In genomic region chr14:75440733-75441474, GRCh38 we compare ENCODE assay signal across 11 cellular contexts. TPM values are rescaled to one million over a fixed set of nuclear protein-coding genes. Genes with fewer than 3 reads are reported as not detected.
A peak's percentile ranks its signal among the peaks of the same experiment; 100 is the strongest.
DNase-seq lines count a peak whose midpoint lies in the region; ATAC-seq, FAIRE-seq and TF ChIP-seq lines count a peak whose summit lies in the region.
"Had no signal": no experiment of that assay in that cellular context is flagged by ENCODE, and none has a peak within 500 bp of the region (broad histone marks: within the 10 kb centered on the region; RNA-seq: fewer than 3 reads in every experiment).

No MANE protein-coding gene starts in this region.

- peaks cover 17% of the 10 kb centered on the region for H3K4me1 Mint-ChIP-seq in Caco-2 (ENCODE audit: low read depth, unreplicated experiment)

- H3K4me3 ChIP-seq in liver (ENCODE audit: low read depth in 1 of 3, low read length in 3 of 3): no peak overlapping the region
- H3K4me3 ChIP-seq in stomach smooth muscle (ENCODE audit: low read length in 2 of 2): peak overlapping the region; percentile 15 to 35
- no peak overlapping the region for H3K4me3 ChIP-seq in Caco-2 (ENCODE audit: low read depth, low read length)

- no peak overlapping the region for H3K27ac Mint-ChIP-seq in Caco-2 (ENCODE audit: unreplicated experiment)
- no peak overlapping the region for H3K27ac Mint-ChIP-seq in activated naive CD4-positive, alpha-beta T cell treated with anti-CD3 and anti-CD28 coated beads, Interleukin-2, amount 50 U/mL, for 72 hours

- peak; percentile 14 for FAIRE-seq in GM12892 (lab: Jason Lieb, UNC)

- no peaks in the 10 kb centered on the region for H3K27me3 Mint-ChIP-seq in Caco-2 (ENCODE audit: insufficient read depth, unreplicated experiment)

- H3K27me3 ChIP-seq in liver (ENCODE audit: control insufficient read depth in 4 of 4, insufficient read depth in 4 of 4, low read length in 3 of 4) (no peaks in the 10 kb centered on the region), stomach smooth muscle (ENCODE audit: control insufficient read depth in 1 of 2, insufficient read depth in 2 of 2, low read length in 2 of 2) (no peaks in the 10 kb centered on the region), Caco-2 (replicated peaks; ENCODE audit: control insufficient read depth, insufficient read depth, low read length) (no peaks in the 10 kb centered on the region)

- WGBS in liver: 39% methylated on average over 14 of the region's 14 CpGs

- DNase-seq in GM12892 (ENCODE audit: insufficient read length): no peak
- peak in 6 of 61 donors; percentile 7 to 41 (median 22) for DNase-seq in caudate nucleus (lab: John Stamatoyannopoulos, UW)
- DNase-seq in Caco-2: no peak
- DNase-seq in middle frontal gyrus (ENCODE audit: extremely low spot score, low spot score): no peak
- no peak for DNase-seq in activated naive CD4-positive, alpha-beta T cell treated with anti-CD3 and anti-CD28 coated beads, Interleukin-2, amount 50 U/mL, for 72 hours (ENCODE audit: low spot score in 2 of 2)
- DNase-seq: activated CD4-positive, alpha-beta T cell treated with anti-CD3 and anti-CD28 coated beads, Interleukin-2, amount 50 U/mL, for 4 hours; GOT3; NCI-H1930 had no signal

- no TSS peak for BruUV-seq in Caco-2 (replicated peaks; lab: Mats Ljungman, UMichigan)

- H3K4me3 Mint-ChIP-seq in Caco-2 (ENCODE audit: unreplicated experiment): no peak overlapping the region

- CTCF ChIA-PET in Caco-2 (lab: Charles Lee): interaction anchor here (1.4 kb wide), 1 partner anchor 133 kb away, joined by 3 read pairs; no protein-coding TSS in a partner anchor

- no peak for TF ChIP-seq POLR2A in GM12892 (IDR thresholded peaks at IDR 0.05; ENCODE audit: low read depth, low read length)

- POLR2A ChIA-PET in Caco-2 (lab: Charles Lee): no interaction called here

- peak; percentile 13 for TF ChIP-seq CTCF in liver (IDR thresholded peaks at IDR 0.05; ENCODE audit: low read depth, low read length, missing input control)
- TF ChIP-seq CTCF in Caco-2 (IDR thresholded peaks at IDR 0.05; ENCODE audit: insufficient read depth in 1 of 2, low read depth in 1 of 2, low read length in 1 of 2, severe bottlenecking in 1 of 2, unreplicated experiment in 1 of 2): no peak

- H3K9me3 ChIP-seq in liver (ENCODE audit: control insufficient read depth in 4 of 4, low read length in 3 of 4): no peaks in the 10 kb centered on the region
- no peaks in the 10 kb centered on the region for H3K9me3 ChIP-seq in stomach smooth muscle (ENCODE audit: control insufficient read depth in 2 of 2, low read length in 2 of 2)
- no peaks in the 10 kb centered on the region for H3K9me3 ChIP-seq in Caco-2

- peaks cover 2 to 32% (median 17%) of the 10 kb centered on the region in 4 donors for H3K4me1 ChIP-seq in liver (ENCODE audit: control insufficient read depth in 4 of 4, insufficient read depth in 4 of 4, low read length in 3 of 4)
- peaks cover 38% of the 10 kb centered on the region for H3K4me1 ChIP-seq in stomach smooth muscle (ENCODE audit: control insufficient read depth, insufficient read depth, low read length)
- no peaks in the 10 kb centered on the region for H3K4me1 ChIP-seq in Caco-2

- no peaks in the 10 kb centered on the region for H3K9me3 Mint-ChIP-seq in Caco-2 (ENCODE audit: unreplicated experiment)
- H3K9me3 Mint-ChIP-seq in activated naive CD4-positive, alpha-beta T cell treated with anti-CD3 and anti-CD28 coated beads, Interleukin-2, amount 50 U/mL, for 72 hours: no peaks in the 10 kb centered on the region

- no peak for ATAC-seq in HG03159 (IDR thresholded peaks at IDR 0.05; ENCODE audit: unreplicated experiment)
- ATAC-seq in activated naive CD4-positive, alpha-beta T cell treated with anti-CD3 and anti-CD28 coated beads, Interleukin-2, amount 50 U/mL, for 72 hours: no peak

- H3K9ac ChIP-seq in liver (ENCODE audit: low read depth in 1 of 2, low read length in 2 of 2) (no peak overlapping the region), stomach smooth muscle (ENCODE audit: low read length in 2 of 2) (peak overlapping the region in 1 of 2 donors; percentile 13)

- H3K36me3 Mint-ChIP-seq in Caco-2 (ENCODE audit: insufficient read depth, unreplicated experiment): peaks cover 99% of the 10 kb centered on the region
- H3K36me3 Mint-ChIP-seq in activated naive CD4-positive, alpha-beta T cell treated with anti-CD3 and anti-CD28 coated beads, Interleukin-2, amount 50 U/mL, for 72 hours: no peaks in the 10 kb centered on the region

- H3K36me3 ChIP-seq in liver (ENCODE audit: control insufficient read depth in 4 of 4, insufficient read depth in 3 of 4, low read depth in 1 of 4, low read length in 3 of 4): peaks cover 0 to 19% (median 13%) of the 10 kb centered on the region in 4 donors
- H3K36me3 ChIP-seq in stomach smooth muscle (ENCODE audit: control insufficient read depth in 2 of 2, insufficient read depth in 2 of 2, low read length in 2 of 2): peaks cover 15 to 49% of the 10 kb centered on the region in 2 donors
- H3K36me3 ChIP-seq in Caco-2 (ENCODE audit: control insufficient read depth, insufficient read depth, low read length): no peaks in the 10 kb centered on the region; the same call in 1 of the 2 replicates

- intact Hi-C loops in Caco-2 (cut with micrococcal nuclease; ENCODE audit: unreplicated experiment): no loop called here

- TF ChIP-seq RAD21 in liver (IDR thresholded peaks at IDR 0.05): peak; percentile 35 to 56

- peak overlapping the region; percentile 29 for H3K27ac ChIP-seq in caudate nucleus (ENCODE audit: low read depth, low read length)
- H3K27ac ChIP-seq in liver (ENCODE audit: low read depth in 1 of 2, low read length in 2 of 2): peak overlapping the region; percentile 59 to 71
- peak overlapping the region; percentile 66 for H3K27ac ChIP-seq in stomach smooth muscle (ENCODE audit: low read length)

TF ChIP-seq in liver, 16 proteins besides CTCF, POLR2A, EP300 and RAD21:
- TF ChIP-seq ZBTB33 (IDR thresholded peaks at IDR 0.05) (no peak), SP1 (IDR thresholded peaks at IDR 0.05) (no peak), HNF4A (conservative IDR thresholded peaks at IDR 0.05) (peak; percentile 49 to 61), RXRA (IDR thresholded peaks at IDR 0.05) (peak; percentile 59 to 72), JUND (IDR thresholded peaks at IDR 0.05) (peak in 1 of 2 donors; percentile 48), YY1 (IDR thresholded peaks at IDR 0.05) (peak; percentile 67)

RNA-seq across cellular contexts. Expression of gene JDP2, which starts 13.1 kb away (rescaled TPM):
- polyA plus RNA-seq in GM12892 (2012; ENCODE audit: missing spikeins): 14.7 TPM
- total RNA-seq in liver (10 to 100 TPM in 1 of 2 donors, 1 to 10 TPM in 1; 8.6 to 14.6 TPM), Caco-2 (2022) (95.7 TPM in 2 replicates)
- polyA plus RNA-seq in liver: 1 to 10 TPM; 2.4 to 8.8 TPM
- 1 to 10 TPM in 1 of 2 donors, under 1 TPM in 1; 0.46 to 2.0 TPM for total RNA-seq in activated naive CD4-positive, alpha-beta T cell treated with anti-CD3 and anti-CD28 coated beads, Interleukin-2, amount 50 U/mL, for 72 hours

Comparison
In these comparisons a context has a peak if more than half of its experiments do, and no peak if none do; other contexts are left out.
1. H3K4me3 ChIP-seq: peak in stomach smooth muscle (2 of 2); none in liver (0 of 3) and Caco-2 (single experiment).
2. Peak in every context shown above with its lines, with median percentiles within 50 percentile points of each other: H3K27ac ChIP-seq.